8 cellular contexts compared by ENCODE assay signal in genomic region chr11:65121865-65122696, GRCh38. TPM values are rescaled to one million over a fixed set of nuclear protein-coding genes. Genes with fewer than 3 reads are reported as not detected.
DNase-seq lines count a peak whose midpoint lies in the region; ATAC-seq, FAIRE-seq and TF ChIP-seq lines count a peak whose summit lies in the region.

FAU (minus strand) TSS chr11:65122134; CDS start chr11:65121813, 321 bp downstream.
MRPL49 (plus strand) TSS chr11:65122321; CDS start chr11:65122347, 26 bp downstream.

- no peaks in the 10 kb centered on the region for H3K27me3 ChIP-seq in heart right ventricle

- H3K4me3 ChIP-seq in heart right ventricle: peak within 1 kb of the TSS; percentile 65 to 100 (median 92)

- no peaks in the 10 kb centered on the region for H3K9me3 Mint-ChIP-seq in progenitor cell of endocrine pancreas (ENCODE audit: low read depth)

- H3K36me3 ChIP-seq in heart right ventricle: peaks cover 0 to 69% (median 42%) of the 10 kb centered on the region in 9 donors

- ATAC-seq in HG02852 (IDR thresholded peaks at IDR 0.05; ENCODE audit: unreplicated experiment) (peak; percentile 64), heart right ventricle (peak; percentile 90 to 94 (median 92))

- peaks cover 14% of the 10 kb centered on the region for H3K4me1 Mint-ChIP-seq in progenitor cell of endocrine pancreas (ENCODE audit: low read depth)

- H3K27ac Mint-ChIP-seq in progenitor cell of endocrine pancreas: peak within 1 kb of the TSS; percentile 98

- intact Hi-C loops in T-helper 1 cell treated with Interleukin-12 subunit alpha and Interleukin-12 subunit beta and Interleukin-4 antibody, amounts not matched to agents 30 ng/mL and 1 ng/mL, for 36 hours (cut with micrococcal nuclease): loop anchor here (1.0 to 10.0 kb wide), 10 partner anchors 12 to 1223 kb away; partner anchors contain the start of genes ARL2, B4GAT1, BRMS1 and CDCA5
- intact Hi-C loops in heart right ventricle (cut with DNase I): loop anchor here in 5 of 10 donors (1.0 to 5.0 kb wide), 5 partner anchors 37 to 110 kb away; partner anchors contain the start of genes CDCA5 (in 4 of the 5), ZFPL1 (in 4 of the 5), ARL2 (in 1 of the 5) and SNX15 (in 1 of the 5)

- DNase-seq in GM12892 (ENCODE audit: insufficient read length) (peak; percentile 96), NCI-H146 treated with DMSO at 0.1 percent for 48 hours (lab: John Stamatoyannopoulos, UW; ENCODE audit: unreplicated experiment) (peak; percentile 96), amniotic epithelial cell (ENCODE audit: low read depth) (peak; percentile 96), heart right ventricle (peak; percentile 97), progenitor cell of endocrine pancreas (ENCODE audit: low spot score, unreplicated experiment) (peak; percentile 93), ureter (ENCODE audit: low spot score) (peak; percentile 98)

- no peaks in the 10 kb centered on the region for H3K9me3 ChIP-seq in heart right ventricle

- peak; percentile 100 for FAIRE-seq in GM12892 (lab: Jason Lieb, UNC)

- 1% methylated on average over 64 of the region's 64 CpGs for WGBS in heart right ventricle, 2 donors

- no peaks in the 10 kb centered on the region for H3K27me3 Mint-ChIP-seq in progenitor cell of endocrine pancreas

- H3K36me3 Mint-ChIP-seq in progenitor cell of endocrine pancreas (ENCODE audit: insufficient read depth): peaks cover 16% of the 10 kb centered on the region

- TF ChIP-seq CTCF in heart right ventricle (IDR thresholded peaks at IDR 0.05): no peak
- TF ChIP-seq CTCF in progenitor cell of endocrine pancreas (IDR thresholded peaks at IDR 0.05; ENCODE audit: unreplicated experiment): no peak

- TF ChIP-seq POLR2A in GM12892 (IDR thresholded peaks at IDR 0.05; ENCODE audit: low read depth, low read length): peak; percentile 94

- peak within 1 kb of the TSS; percentile 100 for H3K4me3 Mint-ChIP-seq in progenitor cell of endocrine pancreas (ENCODE audit: low read depth)

- H3K27ac ChIP-seq in heart right ventricle: peak within 1 kb of the TSS; percentile 59 to 98 (median 90)

- H3K4me1 ChIP-seq in heart right ventricle: peaks cover 3 to 50% (median 29%) of the 10 kb centered on the region in 9 donors

RNA-seq across cellular contexts. Expression of gene FAU, which starts in this region (rescaled TPM):
- 1,538 TPM for polyA plus RNA-seq in GM12892 (2012; ENCODE audit: missing spikeins)
- 978 and 991 TPM in 2 replicates for total RNA-seq in T-helper 1 cell treated with Interleukin-12 subunit alpha and Interleukin-12 subunit beta and Interleukin-4 antibody, amounts not matched to agents 30 ng/mL and 1 ng/mL, for 36 hours
- total RNA-seq in heart right ventricle (100 to 1,000 TPM; 536 to 674 (median 617) TPM), progenitor cell of endocrine pancreas (607 and 611 TPM in 2 replicates), ureter (999 TPM)
- polyA plus RNA-seq in heart right ventricle: 1,000 to 10,000 TPM; 1,297 to 1,540 TPM

RNA-seq across cellular contexts. Expression of gene MRPL49, which starts in this region (rescaled TPM):
- 42.1 TPM for polyA plus RNA-seq in GM12892 (2012; ENCODE audit: missing spikeins)
- 50.1 and 57.6 TPM in 2 replicates for total RNA-seq in T-helper 1 cell treated with Interleukin-12 subunit alpha and Interleukin-12 subunit beta and Interleukin-4 antibody, amounts not matched to agents 30 ng/mL and 1 ng/mL, for 36 hours
- total RNA-seq in heart right ventricle (10 to 100 TPM; 33.8 to 44.8 (median 39.9) TPM), progenitor cell of endocrine pancreas (38.8 and 39.6 TPM in 2 replicates), ureter (49.8 TPM)
- polyA plus RNA-seq in heart right ventricle: 10 to 100 TPM in 1 of 2 donors, 1 to 10 TPM in 1; 6.4 to 39.0 TPM

Comparison
In these comparisons a context has a peak if more than half of its experiments do, and no peak if none do; other contexts are left out.
1. Peak in every context shown above with its lines: DNase-seq, ATAC-seq, H3K4me3 ChIP-seq and H3K27ac ChIP-seq.